ENCODE assay signal across 8 cellular contexts in genomic region chr17:40122944-40123810, GRCh38. TPM values are rescaled to one million over a fixed set of nuclear protein-coding genes. Genes with fewer than 3 reads are reported as not detected.
DNase-seq lines count a peak whose midpoint lies in the region; ATAC-seq, FAIRE-seq and TF ChIP-seq lines count a peak whose summit lies in the region.

No MANE protein-coding gene starts in this region.

- no TSS peak for BruUV-seq in endothelial cell of umbilical vein (replicated peaks; lab: Mats Ljungman, UMichigan)

- no peak overlapping the region for H2AFZ ChIP-seq in endothelial cell of umbilical vein (ENCODE audit: low read depth, low read length)

- no peak for TF ChIP-seq POLR2A in endothelial cell of umbilical vein (IDR thresholded peaks at IDR 0.05; ENCODE audit: low read depth, low read length)

- H3K36me3 Mint-ChIP-seq in activated CD4-positive, alpha-beta memory T cell treated with anti-CD3 and anti-CD28 coated beads, Interleukin-2, amount 10 ng/mL, durations not matched to agents 7 days and 5 days (ENCODE audit: low read depth), result peaks cover 43% of the 10 kb centered on the region

- POLR2A ChIA-PET in activated CD4-positive, alpha-beta memory T cell treated with anti-CD3 and anti-CD28 coated beads, Interleukin-2, amount 10 ng/mL, durations not matched to agents 7 days and 5 days (lab: Charles Lee), result interaction anchor here (1.0 to 5.6 kb wide), 25 partner anchors 10 to 161 kb away, joined by 3 to 132 read pairs (median 6); partner anchors contain the start of genes CASC3, MED24, NR1D1 and PSMD3
- POLR2A ChIA-PET in endothelial cell of umbilical vein (lab: Charles Lee), result interaction anchor here (1.2 to 3.1 kb wide), 4 partner anchors 10 to 22 kb away, joined by 3 to 12 read pairs (median 8); partner anchors contain the start of gene CASC3

- H3K4me3 ChIP-seq in endothelial cell of umbilical vein (replicated peaks in 1 of 3; ENCODE audit: insufficient read depth in 1 of 3, low read depth in 1 of 3, low read length in 3 of 3) (peak overlapping the region; percentile 28 to 100 (median 95)), mucosa of stomach (ENCODE audit: low read length) (peak overlapping the region; percentile 72), thymus (ENCODE audit: low read length) (peak overlapping the region; percentile 83)

- H3K27ac Mint-ChIP-seq in activated CD4-positive, alpha-beta memory T cell treated with anti-CD3 and anti-CD28 coated beads, Interleukin-2, amount 10 ng/mL, durations not matched to agents 7 days and 5 days, result peak overlapping the region; percentile 86

- H3K27me3 Mint-ChIP-seq in activated CD4-positive, alpha-beta memory T cell treated with anti-CD3 and anti-CD28 coated beads, Interleukin-2, amount 10 ng/mL, durations not matched to agents 7 days and 5 days, result no peaks in the 10 kb centered on the region

- H3K79me2 ChIP-seq in endothelial cell of umbilical vein (ENCODE audit: control insufficient read depth, insufficient read depth, low read length), result peaks cover 57% of the 10 kb centered on the region

- H3K9me3 ChIP-seq in endothelial cell of umbilical vein (replicated peaks; ENCODE audit: control insufficient read depth, insufficient read depth, low read length) (no peaks in the 10 kb centered on the region), mucosa of stomach (ENCODE audit: control insufficient read depth, low read length) (no peaks in the 10 kb centered on the region), thymus (ENCODE audit: control insufficient read depth) (no peaks in the 10 kb centered on the region)

- no peaks in the 10 kb centered on the region for H3K9me1 ChIP-seq in endothelial cell of umbilical vein (replicated peaks; ENCODE audit: control insufficient read depth, extremely low read depth, insufficient read depth, low read length)

- H3K9ac ChIP-seq in endothelial cell of umbilical vein (replicated peaks; ENCODE audit: extremely low read depth, insufficient read depth, low read length) (peak overlapping the region; percentile 59), mucosa of stomach (ENCODE audit: low read length) (peak overlapping the region; percentile 80)

- ATAC-seq in HG02610 (IDR thresholded peaks at IDR 0.05; ENCODE audit: unreplicated experiment), result peak; percentile 21
- no peak for ATAC-seq in HG03175 (IDR thresholded peaks at IDR 0.05; ENCODE audit: unreplicated experiment)

- peaks cover 42% of the 10 kb centered on the region for H3K4me1 Mint-ChIP-seq in activated CD4-positive, alpha-beta memory T cell treated with anti-CD3 and anti-CD28 coated beads, Interleukin-2, amount 10 ng/mL, durations not matched to agents 7 days and 5 days

- H3K9me3 Mint-ChIP-seq in activated CD4-positive, alpha-beta memory T cell treated with anti-CD3 and anti-CD28 coated beads, Interleukin-2, amount 10 ng/mL, durations not matched to agents 7 days and 5 days, result no peaks in the 10 kb centered on the region

- DNase-seq in GDM1 (lab: John Stamatoyannopoulos, UW) (peak; percentile 27), NCI-H510A (lab: John Stamatoyannopoulos, UW) (peak; percentile 28), endothelial cell of umbilical vein (ENCODE audit: low read depth, low spot score) (peak; percentile 60)
- DNase-seq in activated CD4-positive, alpha-beta memory T cell treated with anti-CD3 and anti-CD28 coated beads, Interleukin-2, amount 10 ng/mL, durations not matched to agents 7 days and 5 days, result peak; percentile 67

- peak; percentile 81 for FAIRE-seq in endothelial cell of umbilical vein (lab: Jason Lieb, UNC)

- intact Hi-C loops in endothelial cell of umbilical vein (cut with micrococcal nuclease), result no loop called here

- H3K36me3 ChIP-seq in endothelial cell of umbilical vein (ENCODE audit: control insufficient read depth in 2 of 2, extremely low read depth in 1 of 2, insufficient read depth in 2 of 2, low read length in 2 of 2) (peaks cover 6 to 7% of the 10 kb centered on the region in 2 experiments), mucosa of stomach (ENCODE audit: control insufficient read depth, insufficient read depth, low read length) (peaks cover 5% of the 10 kb centered on the region), thymus (ENCODE audit: control insufficient read depth, insufficient read depth) (peaks cover 13% of the 10 kb centered on the region)

- H3K27me3 ChIP-seq in endothelial cell of umbilical vein (ENCODE audit: control insufficient read depth in 2 of 2, insufficient read depth in 2 of 2, low read length in 2 of 2), result no peaks in the 10 kb centered on the region
- H3K27me3 ChIP-seq in mucosa of stomach (ENCODE audit: control insufficient read depth, insufficient read depth, low read length), result no peaks in the 10 kb centered on the region
- no peaks in the 10 kb centered on the region for H3K27me3 ChIP-seq in thymus (ENCODE audit: control insufficient read depth, insufficient read depth)

- H3K4me2 ChIP-seq in endothelial cell of umbilical vein (ENCODE audit: insufficient read depth, low read length), result peak overlapping the region; percentile 94

- peak overlapping the region; percentile 96 for H3K4me3 Mint-ChIP-seq in activated CD4-positive, alpha-beta memory T cell treated with anti-CD3 and anti-CD28 coated beads, Interleukin-2, amount 10 ng/mL, durations not matched to agents 7 days and 5 days

- H3K4me1 ChIP-seq in endothelial cell of umbilical vein (ENCODE audit: control insufficient read depth, extremely low read depth, insufficient read depth, low read length) (peaks cover 22% of the 10 kb centered on the region), mucosa of stomach (ENCODE audit: control insufficient read depth, insufficient read depth, low read length) (peaks cover 3% of the 10 kb centered on the region), thymus (ENCODE audit: control insufficient read depth, insufficient read depth, low read length) (peaks cover 9% of the 10 kb centered on the region)

- CTCF ChIA-PET in activated CD4-positive, alpha-beta memory T cell treated with anti-CD3 and anti-CD28 coated beads, Interleukin-2, amount 10 ng/mL, durations not matched to agents 7 days and 5 days (lab: Charles Lee), result interaction anchor here (0.8 to 4.1 kb wide), 10 partner anchors 8 to 96 kb away, joined by 3 to 75 read pairs (median 6); partner anchors contain the start of genes NR1D1 and WIPF2
- CTCF ChIA-PET in endothelial cell of umbilical vein (lab: Charles Lee), result interaction anchor here (0.7 to 4.7 kb wide), 11 partner anchors 11 to 84 kb away, joined by 3 to 109 read pairs (median 7); partner anchors contain the start of gene CASC3

- dilution Hi-C loops in endothelial cell of umbilical vein (cut with MboI; ENCODE audit: extremely low pct_ligation_motif_present, low sequenced_read_pairs), result no loop called here

- H3K27ac ChIP-seq in endothelial cell of umbilical vein (ENCODE audit: insufficient read depth, low read depth, low read length) (peak overlapping the region; percentile 2), thymus (ENCODE audit: low read depth) (peak overlapping the region; percentile 86)

- WGBS in thymus, result under 1% methylated on average over 48 of the region's 48 CpGs

- peak in 1 of 2 donors; percentile 21 for TF ChIP-seq CTCF in endothelial cell of umbilical vein (IDR thresholded peaks at IDR 0.05; ENCODE audit: extremely low read depth in 1 of 2, insufficient read depth in 1 of 2, low read depth in 1 of 2, low read length in 2 of 2)

- peaks cover 6% of the 10 kb centered on the region for H4K20me1 ChIP-seq in endothelial cell of umbilical vein (replicated peaks; ENCODE audit: control insufficient read depth, extremely low read depth, insufficient read depth, low read length)

RNA-seq across cellular contexts. Expression of gene MSL1, which starts 1.4 kb away (rescaled TPM):
- total RNA-seq in activated CD4-positive, alpha-beta memory T cell treated with anti-CD3 and anti-CD28 coated beads, Interleukin-2, amount 10 ng/mL, durations not matched to agents 7 days and 5 days, result 100 to 1,000 TPM; 102 to 103 TPM
- 90.8 and 95.0 TPM in 2 replicates for total RNA-seq in endothelial cell of umbilical vein
- polyA plus RNA-seq in endothelial cell of umbilical vein, result 27.7 and 30.9 TPM in 2 replicates
- polyA plus RNA-seq in endothelial cell of umbilical vein (2011; cell fraction: cytosol; rRNA removed), result 44.4 and 44.8 TPM in 2 replicates
- polyA plus RNA-seq in endothelial cell of umbilical vein (2011; cell fraction: nucleus; rRNA removed), result 136 and 195 TPM in 2 replicates
- 67.5 and 74.7 TPM in 2 replicates for polyA plus RNA-seq in endothelial cell of umbilical vein (2012)
- polyA minus RNA-seq in endothelial cell of umbilical vein, result 36.7 and 37.8 TPM in 2 replicates
- 29.3 TPM for polyA minus RNA-seq in endothelial cell of umbilical vein (2011; cell fraction: cytosol; rRNA and poly(A)+ RNA removed)
- 39.9 and 47.9 TPM in 2 replicates for polyA minus RNA-seq in endothelial cell of umbilical vein (2011; cell fraction: nucleus; rRNA and poly(A)+ RNA removed)
- 126 TPM for polyA plus RNA-seq in thymus

RNA-seq across cellular contexts. Expression of gene CASC3, which starts 17.2 kb away (rescaled TPM):
- 10 to 100 TPM; 84.5 to 89.1 TPM for total RNA-seq in activated CD4-positive, alpha-beta memory T cell treated with anti-CD3 and anti-CD28 coated beads, Interleukin-2, amount 10 ng/mL, durations not matched to agents 7 days and 5 days
- 91.2 and 107 TPM in 2 replicates for total RNA-seq in endothelial cell of umbilical vein
- polyA plus RNA-seq in endothelial cell of umbilical vein (59.9 and 64.1 TPM in 2 replicates), thymus (38.3 TPM)
- polyA plus RNA-seq in endothelial cell of umbilical vein (2011; cell fraction: cytosol; rRNA removed), result 42.1 and 43.5 TPM in 2 replicates
- polyA plus RNA-seq in endothelial cell of umbilical vein (2011; cell fraction: nucleus; rRNA removed), result 173 and 182 TPM in 2 replicates
- polyA plus RNA-seq in endothelial cell of umbilical vein (2012), result 63.5 and 73.6 TPM in 2 replicates
- 68.1 and 70.7 TPM in 2 replicates for polyA minus RNA-seq in endothelial cell of umbilical vein
- 18.6 TPM for polyA minus RNA-seq in endothelial cell of umbilical vein (2011; cell fraction: cytosol; rRNA and poly(A)+ RNA removed)
- polyA minus RNA-seq in endothelial cell of umbilical vein (2011; cell fraction: nucleus; rRNA and poly(A)+ RNA removed), result 51.7 and 69.2 TPM in 2 replicates

RNA-seq across cellular contexts. Expression of gene NR1D1, which starts 22.8 kb away (rescaled TPM):
- total RNA-seq in activated CD4-positive, alpha-beta memory T cell treated with anti-CD3 and anti-CD28 coated beads, Interleukin-2, amount 10 ng/mL, durations not matched to agents 7 days and 5 days, result 1 to 10 TPM; 5.2 to 5.9 TPM
- total RNA-seq in endothelial cell of umbilical vein, result 5.2 and 6.1 TPM in 2 replicates
- polyA plus RNA-seq in endothelial cell of umbilical vein (2.3 and 2.5 TPM in 2 replicates), thymus (3.2 TPM)
- polyA plus RNA-seq in endothelial cell of umbilical vein (2011; cell fraction: cytosol; rRNA removed), result 2.5 and 3.0 TPM in 2 replicates
- polyA plus RNA-seq in endothelial cell of umbilical vein (2011; cell fraction: nucleus; rRNA removed), result 7.6 and 11.8 TPM in 2 replicates
- polyA plus RNA-seq in endothelial cell of umbilical vein (2012), result 5.3 and 8.8 TPM in 2 replicates
- polyA minus RNA-seq in endothelial cell of umbilical vein, result 2.2 and 3.5 TPM in 2 replicates
- 3.9 TPM for polyA minus RNA-seq in endothelial cell of umbilical vein (2011; cell fraction: cytosol; rRNA and poly(A)+ RNA removed)
- polyA minus RNA-seq in endothelial cell of umbilical vein (2011; cell fraction: nucleus; rRNA and poly(A)+ RNA removed), result 6.3 and 11.7 TPM in 2 replicates

RNA-seq across cellular contexts. Expression of gene RAPGEFL1, which starts 54.1 kb away (rescaled TPM):
- 1 to 10 TPM; 4.7 to 6.0 TPM for total RNA-seq in activated CD4-positive, alpha-beta memory T cell treated with anti-CD3 and anti-CD28 coated beads, Interleukin-2, amount 10 ng/mL, durations not matched to agents 7 days and 5 days
- 11.8 and 13.4 TPM in 2 replicates for total RNA-seq in endothelial cell of umbilical vein
- polyA plus RNA-seq in endothelial cell of umbilical vein (8.6 and 9.2 TPM in 2 replicates), thymus (17.4 TPM)
- polyA plus RNA-seq in endothelial cell of umbilical vein (2011; cell fraction: cytosol; rRNA removed), result 3.1 and 3.9 TPM in 2 replicates
- 53.9 and 63.0 TPM in 2 replicates for polyA plus RNA-seq in endothelial cell of umbilical vein (2011; cell fraction: nucleus; rRNA removed)
- polyA plus RNA-seq in endothelial cell of umbilical vein (2012), result 4.6 and 6.2 TPM in 2 replicates
- 8.4 and 11.0 TPM in 2 replicates for polyA minus RNA-seq in endothelial cell of umbilical vein
- polyA minus RNA-seq in endothelial cell of umbilical vein (2011; cell fraction: cytosol; rRNA and poly(A)+ RNA removed), result 6.3 TPM
- polyA minus RNA-seq in endothelial cell of umbilical vein (2011; cell fraction: nucleus; rRNA and poly(A)+ RNA removed), result 20.9 and 23.6 TPM in 2 replicates
